ENCODE assay signal across 11 cellular contexts in the genomic region with DNA sequence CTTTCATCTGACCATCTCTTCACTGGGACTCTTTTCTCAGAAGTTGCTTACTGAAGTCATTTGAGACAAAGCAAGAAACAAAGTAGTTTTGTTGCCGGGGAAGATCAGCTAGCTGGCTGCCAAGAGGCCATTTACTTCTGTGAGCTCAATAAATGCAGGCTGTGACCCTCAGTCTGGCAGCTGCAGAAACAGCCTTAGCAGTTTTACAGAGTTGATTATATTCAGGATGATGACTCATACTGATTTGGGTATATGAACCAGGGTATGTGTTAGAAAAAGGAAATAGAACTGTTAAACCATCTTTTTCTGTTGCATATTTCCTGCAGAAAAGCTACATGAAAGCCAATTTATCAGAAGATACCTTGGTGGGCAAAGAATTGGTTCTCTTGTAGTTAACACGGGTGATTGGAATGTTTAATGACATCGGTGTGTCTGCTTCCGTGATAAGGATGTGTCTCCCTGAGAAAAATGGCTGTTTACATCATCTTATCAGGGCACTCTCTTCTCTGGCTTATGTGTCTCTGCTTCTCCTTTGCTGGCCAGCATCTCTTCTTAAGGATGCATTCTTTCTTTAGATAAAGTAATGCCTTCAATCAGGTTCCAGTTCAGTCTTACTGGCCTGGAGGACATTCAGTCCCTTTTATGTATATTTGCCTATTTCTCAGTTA. TPM values are rescaled to one million over a fixed set of nuclear protein-coding genes. Genes with fewer than 3 reads are reported as not detected.
DNase-seq lines count a peak whose midpoint lies in the region; TF ChIP-seq lines count a peak whose summit lies in the region.
"Had no signal": no experiment of that assay in that cellular context is flagged by ENCODE, and none has a peak within 500 bp of the region (broad histone marks: within the 10 kb centered on the region; RNA-seq: fewer than 3 reads in every experiment).

No MANE protein-coding gene starts in this region.

- WGBS in GM23248 (ENCODE audit: low coverage in 1 of 2, low lambda C conversion rate in 2 of 2, missing lambda C conversion rate in 2 of 2), 2 experiments: 70 to 71% methylated on average over 4 of the region's 4 CpGs
- WGBS in sigmoid colon, 2 donors: 6 to 30% methylated on average over 4 of the region's 4 CpGs

- TF ChIP-seq POLR2A in sigmoid colon (IDR thresholded peaks at IDR 0.05): no peak

- H3K36me3 ChIP-seq in GM23248 (ENCODE audit: low read depth) (no peaks in the 10 kb centered on the region), sigmoid colon (no peaks in the 10 kb centered on the region)
- H3K36me3 ChIP-seq: left lung had no signal

- H3K79me2 ChIP-seq in GM23248 (ENCODE audit: insufficient read depth): no peaks in the 10 kb centered on the region

- H3K27ac ChIP-seq in GM23248: no peak overlapping the region
- H3K27ac ChIP-seq in sigmoid colon: peak overlapping the region in 3 of 4 donors; percentile 57 to 71 (median 65)
- H3K27ac ChIP-seq: left lung had no signal

- H3K4me1 ChIP-seq in GM23248 (ENCODE audit: insufficient read depth) (peaks cover 5% of the 10 kb centered on the region; the same call in 1 of the 2 replicates), sigmoid colon (peaks cover 0 to 35% (median 31%) of the 10 kb centered on the region in 4 donors)
- H3K4me1 ChIP-seq: left lung had no signal

- in situ Hi-C loops in GM23248 (cut with MboI): no loop called here

- no peak for TF ChIP-seq EP300 in sigmoid colon (IDR thresholded peaks at IDR 0.05)

- TF ChIP-seq CTCF in fibroblast of pulmonary artery (IDR thresholded peaks at IDR 0.05; ENCODE audit: low read length, missing control alignments) (no peak), sigmoid colon (IDR thresholded peaks at IDR 0.05) (no peak)

- H3K9me3 ChIP-seq in GM23248 (ENCODE audit: low read depth) (no peaks in the 10 kb centered on the region), sigmoid colon (no peaks in the 10 kb centered on the region)

- H3K9me2 ChIP-seq in GM23248 (ENCODE audit: insufficient read depth): no peaks in the 10 kb centered on the region

- H3K27me3 ChIP-seq in GM23248 (replicated peaks; ENCODE audit: insufficient read depth) (no peaks in the 10 kb centered on the region), sigmoid colon (no peaks in the 10 kb centered on the region)
- H3K27me3 ChIP-seq: left lung had no signal

- peak; percentile 45 for DNase-seq in GM23248
- peak; percentile 80 for DNase-seq in OCI-M1 (lab: John Stamatoyannopoulos, UW)
- peak; percentile 79 for DNase-seq in fibroblast of pulmonary artery (ENCODE audit: low read depth)
- no peak for DNase-seq in sigmoid colon
- no peak for DNase-seq in effector CD4-positive, alpha-beta T cell
- no peak for DNase-seq in germinal center (ENCODE audit: low spot score)
- DNase-seq in SHP77 treated with DMSO at 0.1 percent for 48 hours (lab: John Stamatoyannopoulos, UW): no peak
- DNase-seq in activated effector memory CD4-positive, alpha-beta T cell treated with anti-CD3 and anti-CD28 coated beads, Interleukin-2, amount 50 U/mL, for 16 hours: no peak
- DNase-seq: activated CD4-positive, alpha-beta T cell treated with anti-CD3 and anti-CD28 coated beads for 36 hours; left lung; NCI-H2029 treated with DMSO at 0.1 percent for 48 hours had no signal

- H3K4me3 ChIP-seq in GM23248: no peak overlapping the region
- H3K4me3 ChIP-seq in fibroblast of pulmonary artery (replicated peaks; ENCODE audit: low read depth, low read length): peak overlapping the region; percentile 6
- no peak overlapping the region for H3K4me3 ChIP-seq in sigmoid colon
- H3K4me3 ChIP-seq: left lung had no signal

- H3K9ac ChIP-seq in GM23248: no peak overlapping the region

- H2AFZ ChIP-seq in GM23248: no peak overlapping the region

- no peak overlapping the region for H3K4me2 ChIP-seq in GM23248 (ENCODE audit: unreplicated experiment)

- intact Hi-C loops in sigmoid colon (cut with DNase I): loop anchor here (5.0 kb wide), 1 partner anchor 80 kb away; no protein-coding TSS in a partner anchor

- H4K20me1 ChIP-seq in GM23248 (ENCODE audit: insufficient read depth): no peaks in the 10 kb centered on the region

- peaks cover 5% of the 10 kb centered on the region; the same call in 1 of the 2 replicates for H3F3A ChIP-seq in GM23248 (ENCODE audit: insufficient read depth)

RNA-seq across cellular contexts. Expression of a gene that starts 18.5 kb away (rescaled TPM):
- 45.3 and 48.1 TPM in 2 replicates for total RNA-seq in GM23248 (2014; rRNA removed; shearing (Covaris generic))
- polyA plus RNA-seq in GM23248 (2016; fragmentation: Nextera tagmentation; extraction: Ambion mirVana): 42.2 and 45.8 TPM in 2 replicates
- total RNA-seq in sigmoid colon: 10 to 100 TPM; 29.1 to 54.6 (median 34.1) TPM
- 1 to 10 TPM in 2 of 3 donors, under 1 TPM in 1; 0.46 to 6.0 (median 4.6) TPM for polyA plus RNA-seq in sigmoid colon
- total RNA-seq: activated CD4-positive, alpha-beta T cell treated with anti-CD3 and anti-CD28 coated beads for 36 hours had no signal

RNA-seq across cellular contexts. Expression of a gene that starts 28.2 kb away (rescaled TPM):
- not detected in 2 replicates for total RNA-seq in GM23248 (2014; rRNA removed; shearing (Covaris generic))
- 0.23 TPM in 1 of 2 replicates, not detected in the other for polyA plus RNA-seq in GM23248 (2016; fragmentation: Nextera tagmentation; extraction: Ambion mirVana)
- total RNA-seq in sigmoid colon: not detected
- polyA plus RNA-seq in sigmoid colon: not detected
- total RNA-seq: activated CD4-positive, alpha-beta T cell treated with anti-CD3 and anti-CD28 coated beads for 36 hours had no signal

Comparison
In these comparisons a context has a peak if more than half of its experiments do, and no peak if none do; other contexts are left out.
1. DNase-seq: peak in GM23248 (single experiment), OCI-M1 (single experiment) and fibroblast of pulmonary artery (single experiment); none in sigmoid colon (single experiment), effector CD4-positive, alpha-beta T cell (single experiment), germinal center (single experiment), SHP77 treated with DMSO at 0.1 percent for 48 hours (single experiment) and activated effector memory CD4-positive, alpha-beta T cell treated with anti-CD3 and anti-CD28 coated beads, Interleukin-2, amount 50 U/mL, for 16 hours (single experiment).